11 cellular contexts compared by ENCODE assay signal in genomic region chr6:146912730-146913680, GRCh38.
A peak's percentile ranks its signal among the peaks of the same experiment; 100 is the strongest.
DNase-seq lines count a peak whose midpoint lies in the region; ATAC-seq and TF ChIP-seq lines count a peak whose summit lies in the region.
"Had no signal": no experiment of that assay in that cellular context is flagged by ENCODE, and none has a peak within 500 bp of the region (broad histone marks: within the 10 kb centered on the region; RNA-seq: fewer than 3 reads in every experiment).

No MANE protein-coding gene starts in this region.

- H3K27ac ChIP-seq in RWPE1: peak overlapping the region; percentile 96
- no peak overlapping the region for H3K27ac ChIP-seq in neuronal stem cell (replicated peaks; ENCODE audit: low read length)
- no peak overlapping the region for H3K27ac ChIP-seq in A673 (ENCODE audit: low read depth, low read length, poor library complexity, severe bottlenecking)

- H3K27me3 ChIP-seq in neuronal stem cell (ENCODE audit: control insufficient read depth in 3 of 3, insufficient read depth in 3 of 3, low read depth in 1 of 3, low read length in 3 of 3): no peaks in the 10 kb centered on the region
- no peaks in the 10 kb centered on the region for H3K27me3 ChIP-seq in A673 (replicated peaks; ENCODE audit: insufficient read depth, low read depth, low read length, poor library complexity)

- no peaks in the 10 kb centered on the region for H3K9me3 Mint-ChIP-seq in Calu3 (ENCODE audit: low read depth, unreplicated experiment)
- no peaks in the 10 kb centered on the region for H3K9me3 Mint-ChIP-seq in stimulated activated effector memory CD8-positive, alpha-beta T cell treated with anti-CD3 and anti-CD28 coated beads, Interleukin-12 subunit alpha, Interleukin-12 subunit beta, amount 100 ng/mL, for 72 hours

- H3K36me3 ChIP-seq in neuronal stem cell (replicated peaks in 1 of 2; ENCODE audit: control insufficient read depth in 2 of 2, insufficient read depth in 2 of 2, low read length in 2 of 2) (no peaks in the 10 kb centered on the region), A673 (ENCODE audit: insufficient read depth, low read length, poor library complexity, severe bottlenecking) (no peaks in the 10 kb centered on the region)

- H3K4ac ChIP-seq in neuronal stem cell (ENCODE audit: low read length): no peak overlapping the region

- H2BK5ac ChIP-seq in neuronal stem cell (ENCODE audit: low read length): no peak overlapping the region

- H3K9me3 ChIP-seq in neuronal stem cell (replicated peaks in 1 of 2; ENCODE audit: control insufficient read depth in 2 of 2, insufficient read depth in 1 of 2, low read depth in 1 of 2, low read length in 2 of 2) (no peaks in the 10 kb centered on the region), A673 (ENCODE audit: low read depth, low read length, poor library complexity, severe bottlenecking) (no peaks in the 10 kb centered on the region)

- WGBS in neuronal stem cell (ENCODE audit: extremely low coverage in 2 of 2, insufficient read length in 2 of 2, insufficient replicate concordance in 1 of 2), 2 donors: no CpG with 5 or more reads among the region's 7 CpGs

- CTCF ChIA-PET in Calu3 (lab: Charles Lee): interaction anchor here (0.7 kb wide), 1 partner anchor 8 kb away, joined by 3 read pairs; no protein-coding TSS in a partner anchor
- CTCF ChIA-PET in RWPE1 (lab: Yijun Ruan, JAX): no interaction called here
- CTCF ChIA-PET in A673 (lab: Charles Lee): no interaction called here

- H3K27ac Mint-ChIP-seq in Calu3 (ENCODE audit: unreplicated experiment): peak overlapping the region; percentile 63
- no peak overlapping the region for H3K27ac Mint-ChIP-seq in stimulated activated effector memory CD8-positive, alpha-beta T cell treated with anti-CD3 and anti-CD28 coated beads, Interleukin-12 subunit alpha, Interleukin-12 subunit beta, amount 100 ng/mL, for 72 hours
- H3K27ac Mint-ChIP-seq: CD4-positive, CD25-positive, alpha-beta regulatory T cell had no signal

- BruUV-seq in Calu3 (replicated peaks; lab: Mats Ljungman, UMichigan): no TSS peak
- BruUV-seq in A673 (replicated peaks; lab: Mats Ljungman, UMichigan): no TSS peak

- no peaks in the 10 kb centered on the region for H3K27me3 Mint-ChIP-seq in Calu3 (ENCODE audit: unreplicated experiment)

- no peak overlapping the region for H4K91ac ChIP-seq in neuronal stem cell (ENCODE audit: low read depth, low read length, poor library complexity)

- H2BK12ac ChIP-seq in neuronal stem cell (ENCODE audit: low read length): no peak overlapping the region

- peaks cover 24% of the 10 kb centered on the region for H3K4me1 Mint-ChIP-seq in Calu3 (ENCODE audit: low read depth, unreplicated experiment)
- H3K4me1 Mint-ChIP-seq in stimulated activated effector memory CD8-positive, alpha-beta T cell treated with anti-CD3 and anti-CD28 coated beads, Interleukin-12 subunit alpha, Interleukin-12 subunit beta, amount 100 ng/mL, for 72 hours: peaks cover 5% of the 10 kb centered on the region

- H3K36me3 Mint-ChIP-seq in Calu3 (ENCODE audit: insufficient read depth, unreplicated experiment): peaks cover 11% of the 10 kb centered on the region
- H3K36me3 Mint-ChIP-seq in stimulated activated effector memory CD8-positive, alpha-beta T cell treated with anti-CD3 and anti-CD28 coated beads, Interleukin-12 subunit alpha, Interleukin-12 subunit beta, amount 100 ng/mL, for 72 hours: no peaks in the 10 kb centered on the region
- H3K36me3 Mint-ChIP-seq: CD4-positive, CD25-positive, alpha-beta regulatory T cell had no signal

- H3K4me2 ChIP-seq in neuronal stem cell (ENCODE audit: insufficient read depth, low read length, poor library complexity, severe bottlenecking): no peak overlapping the region

- H2BK15ac ChIP-seq in neuronal stem cell (ENCODE audit: low read length): no peak overlapping the region

- no peaks in the 10 kb centered on the region for H3K79me1 ChIP-seq in neuronal stem cell (ENCODE audit: low read depth, low read length)

- no peak overlapping the region for H3K9ac ChIP-seq in neuronal stem cell (ENCODE audit: low read depth, low read length, poor library complexity)

- no peak for ATAC-seq in stimulated activated effector memory CD8-positive, alpha-beta T cell treated with anti-CD3 and anti-CD28 coated beads, Interleukin-12 subunit alpha, Interleukin-12 subunit beta, amount 100 ng/mL, for 72 hours
- no peak for ATAC-seq in HG03108 (IDR thresholded peaks at IDR 0.05; ENCODE audit: unreplicated experiment)

- H3K4me1 ChIP-seq in neuronal stem cell (ENCODE audit: control insufficient read depth in 2 of 2, insufficient read depth in 1 of 2, low read depth in 1 of 2, low read length in 2 of 2) (peaks cover 12 to 15% of the 10 kb centered on the region in 2 donors), A673 (ENCODE audit: insufficient read depth, low read length, poor library complexity, severe bottlenecking) (peaks cover 38% of the 10 kb centered on the region)

- DNase-seq in Calu3: no peak
- no peak for DNase-seq in RWPE1 (ENCODE audit: low spot score)
- DNase-seq in epithelial cell of esophagus (ENCODE audit: low read depth): peak; percentile 56
- no peak for DNase-seq in neuronal stem cell (ENCODE audit: low spot score)
- no peak for DNase-seq in NCI-H82 (lab: John Stamatoyannopoulos, UW)
- no peak for DNase-seq in stimulated activated effector memory CD8-positive, alpha-beta T cell treated with anti-CD3 and anti-CD28 coated beads, Interleukin-12 subunit alpha, Interleukin-12 subunit beta, amount 100 ng/mL, for 72 hours (ENCODE audit: low spot score in 2 of 2)
- no peak for DNase-seq in A673 (ENCODE audit: low spot score)
- DNase-seq: activated CD4-positive, CD25-positive, alpha-beta regulatory T cell treated with anti-CD3 and anti-CD28 coated beads, Interleukin-2, amount 50 U/mL, for 72 hours; NCI-H1694 had no signal

- no peak overlapping the region for H3K4me3 ChIP-seq in epithelial cell of esophagus (ENCODE audit: low read length)
- H3K4me3 ChIP-seq in neuronal stem cell (ENCODE audit: low read length in 2 of 2): no peak overlapping the region
- no peak overlapping the region for H3K4me3 ChIP-seq in A673 (ENCODE audit: low read depth, low read length, poor library complexity, severe bottlenecking)

- H2BK120ac ChIP-seq in neuronal stem cell (ENCODE audit: low read depth, low read length): no peak overlapping the region

- H3K18ac ChIP-seq in neuronal stem cell (ENCODE audit: low read length): no peak overlapping the region

- POLR2A ChIA-PET in RWPE1 (lab: Yijun Ruan, JAX; ENCODE audit: low non-redundant PET): no interaction called here
- POLR2A ChIA-PET in A673 (lab: Charles Lee; ENCODE audit: low non-redundant PET): no interaction called here

- H2AK5ac ChIP-seq in neuronal stem cell (ENCODE audit: low read depth, low read length): no peak overlapping the region

- peak overlapping the region; percentile 79 for H2AFZ ChIP-seq in neuronal stem cell (ENCODE audit: low read length)

- H3K4me3 Mint-ChIP-seq in Calu3 (ENCODE audit: low read depth, unreplicated experiment): no peak overlapping the region
- no peak overlapping the region for H3K4me3 Mint-ChIP-seq in stimulated activated effector memory CD8-positive, alpha-beta T cell treated with anti-CD3 and anti-CD28 coated beads, Interleukin-12 subunit alpha, Interleukin-12 subunit beta, amount 100 ng/mL, for 72 hours
- H3K4me3 Mint-ChIP-seq: CD4-positive, CD25-positive, alpha-beta regulatory T cell had no signal

- H3K23ac ChIP-seq in neuronal stem cell (ENCODE audit: low read depth, low read length, poor library complexity): no peak overlapping the region

- intact Hi-C loops in Calu3 (cut with micrococcal nuclease; ENCODE audit: unreplicated experiment): loop anchor here (5.0 to 10.0 kb wide), 3 partner anchors 41 to 292 kb away; partner anchors contain the start of gene STXBP5
- intact Hi-C loops in A673 (cut with micrococcal nuclease; ENCODE audit: unreplicated experiment): no loop called here

- no peak overlapping the region for H3K14ac ChIP-seq in neuronal stem cell (ENCODE audit: low read length)

- H4K8ac ChIP-seq in neuronal stem cell (ENCODE audit: low read depth, low read length): no peak overlapping the region

- TF ChIP-seq CTCF in Calu3 (IDR thresholded peaks at IDR 0.05; ENCODE audit: unreplicated experiment): no peak
- no peak for TF ChIP-seq CTCF in RWPE1 (conservative IDR thresholded peaks at IDR 0.05; ENCODE audit: low read depth)
- TF ChIP-seq CTCF in epithelial cell of esophagus (IDR thresholded peaks at IDR 0.05; ENCODE audit: insufficient read depth, low read depth, low read length, missing control alignments): no peak
- no peak for TF ChIP-seq CTCF in A673 (conservative IDR thresholded peaks at IDR 0.05; ENCODE audit: low read depth, low read length)
